1 cellular context compared by ENCODE assay signal in the genomic region with DNA sequence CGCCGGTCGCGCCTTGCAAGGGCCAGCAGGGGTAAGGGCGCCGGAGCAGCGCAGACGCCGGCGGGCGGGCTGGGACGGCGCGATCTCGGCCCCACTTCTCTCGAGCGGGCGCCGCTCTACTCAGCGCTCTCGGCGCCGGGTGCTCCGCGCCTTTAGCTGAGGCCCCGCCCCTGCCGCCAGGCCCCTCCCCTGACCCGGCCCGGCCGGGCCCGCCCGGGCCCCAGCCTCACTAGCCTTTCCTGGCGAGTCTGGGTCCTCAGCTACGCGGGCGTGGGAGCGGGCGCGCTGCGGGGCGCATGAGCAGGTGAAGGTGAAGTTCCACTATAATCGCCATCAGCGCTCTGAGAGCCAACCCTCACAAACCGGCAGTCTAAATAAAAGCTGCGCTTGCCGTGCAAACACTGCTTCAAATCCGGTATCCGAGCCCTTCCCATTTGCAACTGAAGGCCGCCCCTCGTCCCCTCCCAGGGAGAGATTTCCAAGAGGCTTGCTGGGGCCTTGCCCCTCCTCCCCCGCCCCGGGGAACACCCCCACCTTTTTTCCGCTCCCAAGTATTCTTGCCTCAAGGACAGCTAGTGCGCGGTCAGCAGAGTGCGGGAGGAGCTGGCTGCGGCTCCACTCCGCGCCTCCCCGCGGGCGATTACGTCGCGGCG.
TF ChIP-seq lines count a peak whose summit lies in the region.

TSS of gene RPP25 (minus strand) at position 125 of the 653 bp plus-strand sequence. CDS start 189 bp downstream, outside the sequence.

TF ChIP-seq in HEK293, 187 proteins besides CTCF, POLR2A, EP300 and RAD21 (continued from another document):
- TF ChIP-seq, protein P1, sequence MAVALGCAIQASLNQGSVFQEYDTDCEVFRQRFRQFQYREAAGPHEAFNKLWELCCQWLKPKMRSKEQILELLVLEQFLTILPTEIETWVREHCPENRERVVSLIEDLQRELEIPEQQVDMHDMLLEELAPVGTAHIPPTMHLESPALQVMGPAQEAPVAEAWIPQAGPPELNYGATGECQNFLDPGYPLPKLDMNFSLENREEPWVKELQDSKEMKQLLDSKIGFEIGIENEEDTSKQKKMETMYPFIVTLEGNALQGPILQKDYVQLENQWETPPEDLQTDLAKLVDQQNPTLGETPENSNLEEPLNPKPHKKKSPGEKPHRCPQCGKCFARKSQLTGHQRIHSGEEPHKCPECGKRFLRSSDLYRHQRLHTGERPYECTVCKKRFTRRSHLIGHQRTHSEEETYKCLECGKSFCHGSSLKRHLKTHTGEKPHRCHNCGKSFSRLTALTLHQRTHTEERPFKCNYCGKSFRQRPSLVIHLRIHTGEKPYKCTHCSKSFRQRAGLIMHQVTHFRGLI (tag by site-specific recombination; IDR thresholded peaks at IDR 0.05): peak; percentile 52; the same call in 1 of the 2 replicates
- TF ChIP-seq ZNF10 (tag by site-specific recombination; IDR thresholded peaks at IDR 0.05) (peak; percentile 98), ZNF354C (tag by site-specific recombination; IDR thresholded peaks at IDR 0.05; ENCODE audit: borderline replicate concordance, low read depth) (no peak), ZNF677 (tag by site-specific recombination; IDR thresholded peaks at IDR 0.05) (no peak), ZNF610 (tag by site-specific recombination; IDR thresholded peaks at IDR 0.05; ENCODE audit: borderline replicate concordance) (no peak; the same call in 1 of the 2 replicates)
TF ChIP-seq in HEK293: peak in this region for 37.
